Comparison of ENCODE assay signal across 17 cellular contexts in the genomic region with DNA sequence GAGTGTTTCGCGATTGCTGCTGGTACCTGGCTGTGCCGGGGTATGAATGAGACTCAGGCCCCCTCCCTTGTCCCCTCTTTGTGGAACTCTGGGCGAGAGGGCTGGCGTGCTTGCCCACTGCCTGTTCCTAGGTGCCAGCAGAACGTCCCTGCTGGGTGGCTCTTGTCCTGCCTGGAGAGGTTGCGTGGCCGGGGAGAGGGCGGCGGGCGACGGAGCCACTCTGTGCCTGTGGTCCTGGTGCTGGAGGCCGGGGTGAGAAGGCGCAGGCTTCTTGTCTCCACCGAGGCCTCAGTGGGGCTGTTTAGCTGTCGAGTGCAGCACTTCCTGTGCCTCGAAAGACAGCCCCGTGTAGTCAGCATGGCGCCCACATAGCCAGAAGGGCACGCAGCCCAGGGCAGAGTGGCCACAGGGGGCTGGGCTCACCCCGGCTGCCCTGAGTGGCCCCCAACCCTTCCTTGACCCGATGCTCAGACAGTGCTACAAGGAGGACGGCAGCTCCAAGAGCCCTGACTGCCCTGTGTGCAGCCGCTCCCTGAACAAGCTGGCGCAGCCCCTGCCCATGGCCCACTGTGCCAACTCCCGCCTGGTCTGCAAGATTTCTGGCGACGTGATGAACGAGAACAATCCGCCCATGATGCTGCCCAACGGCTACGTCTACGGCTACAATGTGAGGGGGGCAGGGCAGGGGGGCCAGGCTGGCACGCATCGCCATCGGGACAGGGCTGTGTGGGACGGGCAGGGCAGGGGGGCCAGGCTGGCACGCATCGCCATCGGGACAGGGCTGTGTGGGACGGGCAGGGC. TPM values are rescaled to one million over a fixed set of nuclear protein-coding genes. Genes with fewer than 3 reads are reported as not detected.
DNase-seq lines count a peak whose midpoint lies in the region; ATAC-seq and TF ChIP-seq lines count a peak whose summit lies in the region.
"Had no signal": no experiment of that assay in that cellular context is flagged by ENCODE, and none has a peak within 500 bp of the region (broad histone marks: within the 10 kb centered on the region; RNA-seq: fewer than 3 reads in every experiment).

No MANE protein-coding gene starts in this region.

- H3K4me3 ChIP-seq in right lobe of liver (no peak overlapping the region), tibial artery (no peak overlapping the region), osteoblast (ENCODE audit: insufficient read depth, low read length) (no peak overlapping the region)
- H3K4me3 ChIP-seq: lung had no signal

- no peak overlapping the region for H3K18ac ChIP-seq in H9 (ENCODE audit: insufficient read length, low read depth, low read length)

- H2BK120ac ChIP-seq in H9 (ENCODE audit: low read depth, low read length, poor library complexity, severe bottlenecking): no peak overlapping the region

- H3K27ac ChIP-seq in H9 (ENCODE audit: insufficient read length, low read depth, low read length): no peak overlapping the region
- no peak overlapping the region for H3K27ac ChIP-seq in right lobe of liver
- H3K27ac ChIP-seq in tibial artery: no peak overlapping the region
- no peak overlapping the region for H3K27ac ChIP-seq in osteoblast (ENCODE audit: low read depth, low read length)
- H3K27ac ChIP-seq: foreskin keratinocyte had no signal

- TF ChIP-seq CTCF in CD14-positive monocyte (IDR thresholded peaks at IDR 0.05) (no peak), H9 (conservative IDR thresholded peaks at IDR 0.05) (no peak), right lobe of liver (IDR thresholded peaks at IDR 0.05) (no peak), tibial artery (IDR thresholded peaks at IDR 0.05) (no peak), osteoblast (IDR thresholded peaks at IDR 0.05; ENCODE audit: extremely low read depth, low read depth, low read length) (no peak)

- peaks cover 8% of the 10 kb centered on the region for H3K4me1 Mint-ChIP-seq in CD14-positive monocyte
- no peaks in the 10 kb centered on the region for H3K4me1 Mint-ChIP-seq in H9
- peaks cover 24% of the 10 kb centered on the region for H3K4me1 Mint-ChIP-seq in activated T-helper 2 cell treated with anti-CD3 and anti-CD28 coated beads, Interferon-gamma antibody, Interleukin-2, Interleukin-4, amounts not matched to agents 10 μg/mL and 5 μg/mL and 100 μg/mL, durations not matched to agents 14 hours and 24 hours and 36 hours (ENCODE audit: low read depth)

- H3K27me3 ChIP-seq in H9 (ENCODE audit: insufficient read depth, low read length) (no peaks in the 10 kb centered on the region), right lobe of liver (no peaks in the 10 kb centered on the region), tibial artery (no peaks in the 10 kb centered on the region), osteoblast (ENCODE audit: insufficient read depth, low read length) (no peaks in the 10 kb centered on the region)
- H3K27me3 ChIP-seq: foreskin keratinocyte had no signal

- H3K23me2 ChIP-seq in H9 (ENCODE audit: insufficient read length, low read depth, low read length, poor library complexity, severe bottlenecking): no peaks in the 10 kb centered on the region

- H3K9me3 ChIP-seq in H9 (ENCODE audit: control insufficient read depth, low read depth, low read length) (no peaks in the 10 kb centered on the region), right lobe of liver (no peaks in the 10 kb centered on the region), tibial artery (no peaks in the 10 kb centered on the region), osteoblast (ENCODE audit: low read depth, low read length) (peaks cover 2% of the 10 kb centered on the region)

- no peak overlapping the region for H4K5ac ChIP-seq in H9 (ENCODE audit: insufficient read length, low read depth, low read length)

- H3K36me3 ChIP-seq in right lobe of liver: peaks cover 0 to 38% (median 20%) of the 10 kb centered on the region in 4 donors
- H3K36me3 ChIP-seq in tibial artery: peaks cover 54 to 78% (median 77%) of the 10 kb centered on the region in 3 donors
- peaks cover 64% of the 10 kb centered on the region for H3K36me3 ChIP-seq in osteoblast (ENCODE audit: insufficient read depth, low read length)

- no peak overlapping the region for H2BK15ac ChIP-seq in H9 (ENCODE audit: low read depth, low read length)

- DNase-seq in CD14-positive monocyte (ENCODE audit: low spot score) (no peak), H9 (no peak), right lobe of liver (peak in 2 of 3 donors; percentile 19 to 41), tibial artery (no peak), midbrain (lab: John Stamatoyannopoulos, UW) (no peak), osteoblast (ENCODE audit: insufficient read length, low spot score, missing footprints) (no peak), HCEC 1CT (no peak)
- DNase-seq in activated T-helper 2 cell treated with anti-CD3 and anti-CD28 coated beads, Interferon-gamma antibody, Interleukin-2, Interleukin-4, amounts not matched to agents 10 μg/mL and 5 μg/mL and 100 μg/mL, durations not matched to agents 14 hours and 24 hours and 36 hours (ENCODE audit: low spot score): no peak
- DNase-seq: activated effector memory CD4-positive, alpha-beta T cell treated with Interleukin-2 at 50 U/mL for 16 hours; AML-193; effector CD8-positive, alpha-beta T cell; NCI-H2029; NCI-H526 treated with DMSO at 0.1 percent for 48 hours; OCI-M1 had no signal

- intact Hi-C loops in CD14-positive monocyte (cut with micrococcal nuclease): no loop called here
- intact Hi-C loops in activated T-helper 2 cell treated with anti-CD3 and anti-CD28 coated beads, Interferon-gamma antibody, Interleukin-2, Interleukin-4, amounts not matched to agents 10 μg/mL and 5 μg/mL and 100 μg/mL, durations not matched to agents 14 hours and 24 hours and 36 hours (cut with micrococcal nuclease): no loop called here
- intact Hi-C loops in right lobe of liver (cut with DNase I): loop anchor here in 1 of 2 donors (5.0 kb wide), 1 partner anchor 86 kb away; no protein-coding TSS in a partner anchor
- intact Hi-C loops in tibial artery (cut with DNase I; ENCODE audit: low total_unique reads): no loop called here

- no peak for ATAC-seq in right lobe of liver

- no peak overlapping the region for H3K9ac ChIP-seq in H9 (ENCODE audit: extremely low read depth, insufficient read length, low read length)

- no peak overlapping the region for H4K8ac ChIP-seq in H9 (replicated peaks; ENCODE audit: insufficient read length, low read depth, low read length)

- H3K36me3 Mint-ChIP-seq in CD14-positive monocyte (peaks cover 54 to 74% of the 10 kb centered on the region in 2 donors), H9 (ENCODE audit: insufficient read depth in 1 of 3, low read depth in 3 of 3) (peaks cover 43 to 66% (median 63%) of the 10 kb centered on the region in 3 experiments)
- peaks cover 67% of the 10 kb centered on the region for H3K36me3 Mint-ChIP-seq in activated T-helper 2 cell treated with anti-CD3 and anti-CD28 coated beads, Interferon-gamma antibody, Interleukin-2, Interleukin-4, amounts not matched to agents 10 μg/mL and 5 μg/mL and 100 μg/mL, durations not matched to agents 14 hours and 24 hours and 36 hours (ENCODE audit: low read depth)

- H3K79me2 ChIP-seq in H9 (ENCODE audit: insufficient read depth, low read length) (no peaks in the 10 kb centered on the region), osteoblast (ENCODE audit: insufficient read depth, low read length) (peaks cover 23% of the 10 kb centered on the region)

- H3K4ac ChIP-seq in H9 (ENCODE audit: low read depth, low read length): no peak overlapping the region

- no peak overlapping the region for H4K91ac ChIP-seq in H9 (ENCODE audit: insufficient read length, low read depth, low read length)

- H3K14ac ChIP-seq in H9 (ENCODE audit: insufficient read depth, low read length): no peak overlapping the region

- no peak overlapping the region for H3K4me3 Mint-ChIP-seq in CD14-positive monocyte
- no peak overlapping the region for H3K4me3 Mint-ChIP-seq in H9
- H3K4me3 Mint-ChIP-seq in activated T-helper 2 cell treated with anti-CD3 and anti-CD28 coated beads, Interferon-gamma antibody, Interleukin-2, Interleukin-4, amounts not matched to agents 10 μg/mL and 5 μg/mL and 100 μg/mL, durations not matched to agents 14 hours and 24 hours and 36 hours (ENCODE audit: low read depth): no peak overlapping the region

- H3K56ac ChIP-seq in H9 (ENCODE audit: insufficient read length, low read depth, low read length): no peak overlapping the region

- TF ChIP-seq POLR2A in right lobe of liver (IDR thresholded peaks at IDR 0.05): no peak

- H3K4me1 ChIP-seq in H9 (ENCODE audit: insufficient read depth, low read length) (no peaks in the 10 kb centered on the region), right lobe of liver (no peaks in the 10 kb centered on the region), tibial artery (no peaks in the 10 kb centered on the region), osteoblast (ENCODE audit: insufficient read depth, low read length) (peaks cover 6% of the 10 kb centered on the region)
- H3K4me1 ChIP-seq: foreskin keratinocyte had no signal

- WGBS in H9 (ENCODE audit: extremely low coverage, insufficient read length, low lambda C conversion rate): no CpG with 5 or more reads among the region's 41 CpGs
- WGBS in right lobe of liver (ENCODE audit: insufficient coverage, low coverage, low lambda C conversion rate, missing lambda C conversion rate): no CpG with 5 or more reads among the region's 41 CpGs

- H2BK20ac ChIP-seq in H9 (ENCODE audit: low read depth, low read length, poor library complexity, severe bottlenecking): no peak overlapping the region

- H2AFZ ChIP-seq in H9 (ENCODE audit: low read length) (no peak overlapping the region), osteoblast (ENCODE audit: low read length) (no peak overlapping the region)

- no peaks in the 10 kb centered on the region for H3K79me1 ChIP-seq in H9 (ENCODE audit: insufficient read depth, low read depth, low read length, poor library complexity, severe bottlenecking)

- no peak overlapping the region for H3K23ac ChIP-seq in H9 (ENCODE audit: insufficient read length, low read depth, low read length)

- peaks cover 2% of the 10 kb centered on the region for H4K20me1 ChIP-seq in H9 (ENCODE audit: control insufficient read depth, insufficient read depth, insufficient read length)
- H4K20me1 ChIP-seq in osteoblast (ENCODE audit: insufficient read depth, low read length): no peaks in the 10 kb centered on the region

- no peak overlapping the region for H3T11ph ChIP-seq in H9 (ENCODE audit: low read length)

- H3K27ac Mint-ChIP-seq in CD14-positive monocyte (peak overlapping the region in 5 of 7 donors; percentile 77 to 89 (median 88)), H9 (peak overlapping the region in 2 of 3 experiments; percentile 26 to 62; a peak in 2 of 7 replicates)
- H3K27ac Mint-ChIP-seq in activated T-helper 2 cell treated with anti-CD3 and anti-CD28 coated beads, Interferon-gamma antibody, Interleukin-2, Interleukin-4, amounts not matched to agents 10 μg/mL and 5 μg/mL and 100 μg/mL, durations not matched to agents 14 hours and 24 hours and 36 hours: peak overlapping the region; percentile 72

- no peak overlapping the region for H2BK12ac ChIP-seq in H9 (ENCODE audit: insufficient read length, low read depth, low read length)

- peaks cover 33 to 58% (median 49%) of the 10 kb centered on the region in 7 donors for H3K9me3 Mint-ChIP-seq in CD14-positive monocyte
- H3K9me3 Mint-ChIP-seq in H9: no peaks in the 10 kb centered on the region
- H3K9me3 Mint-ChIP-seq in activated T-helper 2 cell treated with anti-CD3 and anti-CD28 coated beads, Interferon-gamma antibody, Interleukin-2, Interleukin-4, amounts not matched to agents 10 μg/mL and 5 μg/mL and 100 μg/mL, durations not matched to agents 14 hours and 24 hours and 36 hours: no peaks in the 10 kb centered on the region
- H3K9me3 Mint-ChIP-seq: neural crest cell had no signal

- no peak overlapping the region for H3K4me2 ChIP-seq in H9 (ENCODE audit: insufficient read depth, insufficient read length, low read length)
- no peak overlapping the region for H3K4me2 ChIP-seq in osteoblast (ENCODE audit: insufficient read depth, low read length)

- no peak overlapping the region for H2AK5ac ChIP-seq in H9 (ENCODE audit: insufficient read length, low read length)

- no peak overlapping the region for H2BK5ac ChIP-seq in H9 (ENCODE audit: insufficient read length, low read length)

- peaks cover 0 to 2% (median 2%) of the 10 kb centered on the region in 3 donors for H3K27me3 Mint-ChIP-seq in CD14-positive monocyte (ENCODE audit: low read depth in 3 of 3)
- no peaks in the 10 kb centered on the region for H3K27me3 Mint-ChIP-seq in H9 (ENCODE audit: low read depth)
- no peaks in the 10 kb centered on the region for H3K27me3 Mint-ChIP-seq in activated T-helper 2 cell treated with anti-CD3 and anti-CD28 coated beads, Interferon-gamma antibody, Interleukin-2, Interleukin-4, amounts not matched to agents 10 μg/mL and 5 μg/mL and 100 μg/mL, durations not matched to agents 14 hours and 24 hours and 36 hours (ENCODE audit: low read depth)

RNA-seq across cellular contexts. Expression of gene UVSSA, which starts 8.9 kb away (rescaled TPM):
- polyA plus RNA-seq in CD14-positive monocyte: 1 to 10 TPM; 2.6 to 4.8 TPM
- total RNA-seq in H9 (2021) (15.9 and 18.3 TPM in 2 replicates), right lobe of liver (10 to 100 TPM in 3 of 6 experiments, 1 to 10 TPM in 3; 9.1 to 14.5 (median 11.3) TPM), osteoblast (12.7 and 14.8 TPM in 2 replicates)
- 23.3 and 23.5 TPM in 2 replicates for total RNA-seq in activated T-helper 2 cell treated with anti-CD3 and anti-CD28 coated beads, Interferon-gamma antibody, Interleukin-2, Interleukin-4, amounts not matched to agents 10 μg/mL and 5 μg/mL and 100 μg/mL, durations not matched to agents 14 hours and 24 hours and 36 hours

RNA-seq across cellular contexts. Expression of gene MAEA, which starts 48.5 kb away (rescaled TPM):
- 10 to 100 TPM; 34.3 to 37.7 TPM for polyA plus RNA-seq in CD14-positive monocyte
- total RNA-seq in H9 (2021): 85.6 and 89.5 TPM in 2 replicates
- total RNA-seq in activated T-helper 2 cell treated with anti-CD3 and anti-CD28 coated beads, Interferon-gamma antibody, Interleukin-2, Interleukin-4, amounts not matched to agents 10 μg/mL and 5 μg/mL and 100 μg/mL, durations not matched to agents 14 hours and 24 hours and 36 hours: 59.2 and 62.8 TPM in 2 replicates
- 10 to 100 TPM; 24.3 to 42.0 (median 27.9) TPM for total RNA-seq in right lobe of liver
- 55.7 and 70.6 TPM in 2 replicates for total RNA-seq in osteoblast

Comparison
In these comparisons a context has a peak if more than half of its experiments do, and no peak if none do; other contexts are left out.
1. DNase-seq: peak in right lobe of liver (2 of 3); none in CD14-positive monocyte (single experiment), H9 (single experiment), activated T-helper 2 cell treated with anti-CD3 and anti-CD28 coated beads, Interferon-gamma antibody, Interleukin-2, Interleukin-4, amounts not matched to agents 10 μg/mL and 5 μg/mL and 100 μg/mL, durations not matched to agents 14 hours and 24 hours and 36 hours (single experiment), tibial artery (0 of 2), midbrain (single experiment), osteoblast (single experiment) and HCEC 1CT (single experiment).
2. Peak in every context shown above with its lines, with median percentiles within 50 percentile points of each other: H3K27ac Mint-ChIP-seq.